ENCODE assay signal across 1 cellular context in the genomic region with DNA sequence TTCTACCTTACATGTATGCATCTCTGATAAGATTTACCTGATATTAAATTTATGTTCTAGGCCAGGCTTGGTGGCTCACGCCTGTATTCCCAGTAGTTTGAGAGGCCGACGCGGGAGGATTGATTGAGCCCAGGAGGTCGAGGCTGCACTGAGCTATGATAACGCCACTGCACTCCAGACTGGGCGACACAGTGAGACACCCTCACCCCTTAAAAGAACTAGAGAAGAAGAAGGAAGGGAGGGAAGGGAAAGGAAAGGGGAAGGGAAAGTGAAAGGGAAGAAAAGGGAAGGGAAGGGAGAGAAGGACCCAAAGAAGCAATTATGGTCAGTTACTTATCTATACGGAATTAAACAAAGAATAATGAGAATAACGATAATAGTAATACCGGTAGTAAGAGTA.
TF ChIP-seq lines count a peak whose summit lies in the region.

No MANE protein-coding gene starts in this region.

TF ChIP-seq in endothelial cell of umbilical vein, 7 proteins besides CTCF, POLR2A, EP300 and RAD21:
- no peak for TF ChIP-seq MYC (IDR thresholded peaks at IDR 0.05; ENCODE audit: low read depth, low read length)
- no peak for TF ChIP-seq JUN (IDR thresholded peaks at IDR 0.05; ENCODE audit: borderline replicate concordance, insufficient read depth, insufficient read length, low read depth)
- TF ChIP-seq, protein P1, sequence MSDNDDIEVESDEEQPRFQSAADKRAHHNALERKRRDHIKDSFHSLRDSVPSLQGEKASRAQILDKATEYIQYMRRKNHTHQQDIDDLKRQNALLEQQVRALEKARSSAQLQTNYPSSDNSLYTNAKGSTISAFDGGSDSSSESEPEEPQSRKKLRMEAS (IDR thresholded peaks at IDR 0.05; ENCODE audit: insufficient read depth, insufficient read length): no peak
- no peak for TF ChIP-seq FOS (IDR thresholded peaks at IDR 0.05; ENCODE audit: borderline replicate concordance, insufficient read depth, low read length)
- TF ChIP-seq GATA2 (IDR thresholded peaks at IDR 0.05; ENCODE audit: insufficient read depth, insufficient read length, low read depth, low read length): no peak
- TF ChIP-seq EZH2 (IDR thresholded peaks at IDR 0.05; ENCODE audit: borderline replicate concordance, low read depth, low read length, severe bottlenecking): no peak
- no peak for TF ChIP-seq POLR2AphosphoS5 (IDR thresholded peaks at IDR 0.05; ENCODE audit: insufficient read depth, low read depth, low read length)
